ENCODE assay signal across 18 cellular contexts in genomic region chr2:233199870-233200269, GRCh38. TPM values are rescaled to one million over a fixed set of nuclear protein-coding genes. Genes with fewer than 3 reads are reported as not detected.
DNase-seq lines count a peak whose midpoint lies in the region; ATAC-seq, FAIRE-seq and TF ChIP-seq lines count a peak whose summit lies in the region.
"Had no signal": no experiment of that assay in that cellular context is flagged by ENCODE, and none has a peak within 500 bp of the region (broad histone marks: within the 10 kb centered on the region; RNA-seq: fewer than 3 reads in every experiment).

No MANE protein-coding gene starts in this region.

- ATAC-seq in right lobe of liver (peak; percentile 25 to 72 (median 38)), HepG2 (no peak; the same call in 2 of the 3 replicates), HG02759 (IDR thresholded peaks at IDR 0.05; ENCODE audit: unreplicated experiment) (peak; percentile 57), K562 (peak; percentile 33)
- ATAC-seq in naive thymus-derived CD8-positive, alpha-beta T cell: no peak
- ATAC-seq: CD8-positive, alpha-beta T cell; left ventricle myocardium superior had no signal

- peak overlapping the region in 1 of 10 donors; percentile 9 for H3K27ac Mint-ChIP-seq in naive thymus-derived CD8-positive, alpha-beta T cell
- H3K27ac Mint-ChIP-seq: CD8-positive, alpha-beta T cell had no signal

- CTCF ChIA-PET in HepG2 (lab: Yijun Ruan, JAX; ENCODE audit: low intra/inter-chr PET ratio, low total read pairs) (no interaction called here), K562 (lab: Yijun Ruan, JAX; ENCODE audit: low intra/inter-chr PET ratio) (no interaction called here)

- TF ChIP-seq POLR2A in right lobe of liver (IDR thresholded peaks at IDR 0.05) (no peak), HepG2 (IDR thresholded peaks at IDR 0.05; ENCODE audit: insufficient read depth in 1 of 2, low read depth in 2 of 2, low read length in 2 of 2) (no peak), K562 (conservative IDR thresholded peaks at IDR 0.05) (no peak)

- no peak for TF ChIP-seq CTCF in right lobe of liver (IDR thresholded peaks at IDR 0.05)
- TF ChIP-seq CTCF in HepG2 (CRISPR knock-in tag; IDR thresholded peaks at IDR 0.05): no peak
- 0 out of 6 replicates have a peak, but pooled peaks of 1 of the 3 experiments have one; percentile 9 for TF ChIP-seq CTCF in K562 (IDR thresholded peaks at IDR 0.05 in 2 of 3, conservative IDR thresholded peaks at IDR 0.05 in 1 of 3; ENCODE audit: insufficient read depth in 2 of 3, low read depth in 1 of 3, low read length in 3 of 3)

- no peaks in the 10 kb centered on the region for H3K9me1 ChIP-seq in K562 (ENCODE audit: control insufficient read depth, insufficient read depth, low read length)

- no peak for TF ChIP-seq EP300 in HepG2 (IDR thresholded peaks at IDR 0.05; ENCODE audit: low read depth in 2 of 2, low read length in 2 of 2)
- no peak for TF ChIP-seq EP300 in HepG2 (CRISPR knock-in tag; IDR thresholded peaks at IDR 0.05; ENCODE audit: borderline replicate concordance)
- TF ChIP-seq EP300 in K562 (IDR thresholded peaks at IDR 0.05; ENCODE audit: low read length): no peak

- H2AFZ ChIP-seq in HepG2 (ENCODE audit: low read length) (no peak overlapping the region), K562 (ENCODE audit: low read depth, low read length) (peak overlapping the region; percentile 59; the same call in 1 of the 2 replicates)

- 70% methylated on average over 5 of the region's 10 CpGs for whole genome bisulfite sequencing in right lobe of liver (ENCODE audit: insufficient coverage, low coverage, low lambda C conversion rate, missing lambda C conversion rate)
- WGBS in HepG2 (ENCODE audit: low lambda C conversion rate): 97% methylated on average over 10 of the region's 10 CpGs
- 76% methylated on average over 6 of the region's 10 CpGs for WGBS in K562 (ENCODE audit: insufficient coverage, low coverage, missing lambda C conversion rate)

- H3K4me3 ChIP-seq in right lobe of liver (no peak overlapping the region), HepG2 (replicated peaks in 1 of 3; ENCODE audit: insufficient read depth in 1 of 3, low read depth in 2 of 3, low read length in 3 of 3) (no peak overlapping the region), K562 (no peak overlapping the region)
- H3K4me3 ChIP-seq: ovary, sigmoid colon, upper lobe of left lung had no signal

- H3K4me1 ChIP-seq in right lobe of liver: no peaks in the 10 kb centered on the region
- H3K4me1 ChIP-seq in HepG2 (ENCODE audit: insufficient read depth, low read length): no peaks in the 10 kb centered on the region
- H3K4me1 ChIP-seq in K562 (replicated peaks in 1 of 2; ENCODE audit: control insufficient read depth in 2 of 2, insufficient read depth in 2 of 2, low read length in 2 of 2): peaks cover 0 to 4% of the 10 kb centered on the region in 2 experiments; a peak in 2 of 5 replicates
- H3K4me1 ChIP-seq: sigmoid colon, upper lobe of left lung had no signal

- peaks cover 0 to 15% (median 5%) of the 10 kb centered on the region in 4 donors for H3K4me1 Mint-ChIP-seq in naive thymus-derived CD8-positive, alpha-beta T cell

- H3K9ac ChIP-seq in HepG2 (ENCODE audit: insufficient read depth, low read depth, low read length) (no peak overlapping the region), K562 (ENCODE audit: insufficient read depth in 1 of 2, low read depth in 2 of 2, low read length in 2 of 2) (no peak overlapping the region)

- H3K36me3 ChIP-seq in right lobe of liver (no peaks in the 10 kb centered on the region), HepG2 (replicated peaks in 1 of 2; ENCODE audit: control insufficient read depth in 1 of 2, insufficient read depth in 2 of 2, low read length in 2 of 2) (peaks cover 9 to 40% of the 10 kb centered on the region in 2 experiments), K562 (ENCODE audit: control insufficient read depth, insufficient read depth, low read length) (no peaks in the 10 kb centered on the region)
- H3K36me3 ChIP-seq: ovary, sigmoid colon had no signal

- in situ Hi-C loops in HepG2 (cut with HindIII; ENCODE audit: extremely low pct_ligation_motif_present, low pct_unique_long_range_greater_than_20kb) (no loop called here), K562 (cut with MboI) (no loop called here)

- peaks cover 0 to 10% (median 4%) of the 10 kb centered on the region in 9 donors for H3K9me3 Mint-ChIP-seq in naive thymus-derived CD8-positive, alpha-beta T cell
- H3K9me3 Mint-ChIP-seq: CD8-positive, alpha-beta T cell had no signal

- peaks cover 14 to 95% (median 75%) of the 10 kb centered on the region in 3 donors for H3K36me3 Mint-ChIP-seq in naive thymus-derived CD8-positive, alpha-beta T cell

- FAIRE-seq in HepG2 (lab: Jason Lieb, UNC): no peak
- FAIRE-seq in K562 (lab: Jason Lieb, UNC): no peak

- no peaks in the 10 kb centered on the region for H3K27me3 Mint-ChIP-seq in naive thymus-derived CD8-positive, alpha-beta T cell

- H3K4me2 ChIP-seq in HepG2 (ENCODE audit: low read depth, low read length): no peak overlapping the region
- no peak overlapping the region for H3K4me2 ChIP-seq in K562 (ENCODE audit: insufficient read depth, low read length)

- H3K27ac ChIP-seq in right lobe of liver (no peak overlapping the region), HepG2 (ENCODE audit: extremely low read length, insufficient read depth, low read length) (no peak overlapping the region), K562 (ENCODE audit: extremely low read depth, low read depth, low read length) (no peak overlapping the region)
- H3K27ac ChIP-seq: ovary, sigmoid colon, upper lobe of left lung, VCaP had no signal

- H3K79me2 ChIP-seq in HepG2 (ENCODE audit: insufficient read depth, low read length) (no peaks in the 10 kb centered on the region), K562 (ENCODE audit: control insufficient read depth, insufficient read depth, low read length) (no peaks in the 10 kb centered on the region)

- POLR2A ChIA-PET in HepG2 (lab: Yijun Ruan, JAX) (no interaction called here), K562 (lab: Yijun Ruan, JAX) (no interaction called here)
- POLR2A ChIA-PET in naive thymus-derived CD8-positive, alpha-beta T cell (lab: Charles Lee): no interaction called here

- no peaks in the 10 kb centered on the region for H3K9me3 ChIP-seq in right lobe of liver
- H3K9me3 ChIP-seq in HepG2 (ENCODE audit: low read length): no peaks in the 10 kb centered on the region
- H3K9me3 ChIP-seq in K562 (replicated peaks; ENCODE audit: control insufficient read depth, insufficient read depth, low read depth, low read length): no peaks in the 10 kb centered on the region; the same call in 1 of the 2 replicates

- BruUV-seq in HepG2 (replicated peaks; lab: Mats Ljungman, UMichigan) (no TSS peak), K562 (replicated peaks; lab: Mats Ljungman, UMichigan) (no TSS peak)

- no peak for TF ChIP-seq RAD21 in HepG2 (CRISPR knock-in tag; IDR thresholded peaks at IDR 0.05)
- TF ChIP-seq RAD21 in K562 (CRISPR knock-in tag; conservative IDR thresholded peaks at IDR 0.05 in 1 of 2, IDR thresholded peaks at IDR 0.05 in 1 of 2): no peak

- no peak for DNase-seq in right lobe of liver
- DNase-seq in HepG2 (ENCODE audit: low spot score): no peak
- no peak for DNase-seq in K562 (ENCODE audit: extremely low read depth in 1 of 4, low spot score in 3 of 4)
- DNase-seq in stimulated activated CD4-positive, alpha-beta T cell treated with anti-CD3 and anti-CD28 coated beads, Interleukin-4, amount 100 ng/mL, for 4 hours: no peak
- DNase-seq in RPMI8226: no peak
- DNase-seq in Ammon's horn (ENCODE audit: low spot score): no peak
- no peak for DNase-seq in naive thymus-derived CD8-positive, alpha-beta T cell
- DNase-seq: CD8-positive, alpha-beta T cell; erythroblast; left ventricle myocardium superior; NCI-H1048; NCI-H2029 treated with DMSO at 0.1 percent for 48 hours; NCI-H446 treated with DMSO at 0.1 percent for 48 hours; ovary; sigmoid colon; upper lobe of left lung had no signal

- no peak overlapping the region for H3K4me3 Mint-ChIP-seq in naive thymus-derived CD8-positive, alpha-beta T cell
- H3K4me3 Mint-ChIP-seq: CD8-positive, alpha-beta T cell had no signal

- H3K27me3 ChIP-seq in right lobe of liver (no peaks in the 10 kb centered on the region), HepG2 (ENCODE audit: control insufficient read depth in 1 of 2, insufficient read depth in 2 of 2, low read length in 2 of 2) (no peaks in the 10 kb centered on the region), K562 (ENCODE audit: control insufficient read depth in 2 of 2, insufficient read depth in 2 of 2, low read length in 2 of 2) (no peaks in the 10 kb centered on the region)
- H3K27me3 ChIP-seq: ovary, sigmoid colon, upper lobe of left lung had no signal

- H4K20me1 ChIP-seq in HepG2 (ENCODE audit: insufficient read depth, low read length) (no peaks in the 10 kb centered on the region), K562 (replicated peaks; ENCODE audit: control insufficient read depth, insufficient read depth, low read length) (no peaks in the 10 kb centered on the region)

- intact Hi-C loops in right lobe of liver (cut with DNase I) (no loop called here), HepG2 (cut with micrococcal nuclease; ENCODE audit: unreplicated experiment) (no loop called here), K562 (cut with micrococcal nuclease) (no loop called here)

RNA-seq across cellular contexts. Expression of gene ATG16L1, which starts 51.6 kb away (rescaled TPM):
- total RNA-seq in right lobe of liver: 10 to 100 TPM; 14.7 to 20.2 (median 17.9) TPM
- 51.7 and 61.2 TPM in 2 replicates for total RNA-seq in HepG2 (2016; rRNA removed; fragmentation: Illumina TruSeq; extraction: Trizol)
- 8.5 and 9.2 TPM in 2 replicates for total RNA-seq in HepG2 (2016; cell fraction: cytosol; rRNA removed; fragmentation: Illumina TruSeq; extraction: Trizol; ENCODE audit: low read depth)
- 51.7 and 55.0 TPM in 2 replicates for total RNA-seq in HepG2 (2016; cell fraction: insoluble cytoplasmic fraction; rRNA removed; fragmentation: Illumina TruSeq; extraction: Trizol)
- total RNA-seq in HepG2 (2016; cell fraction: membrane; rRNA removed; fragmentation: Illumina TruSeq; extraction: Trizol): 17.6 and 18.8 TPM in 2 replicates
- 66.8 and 76.3 TPM in 2 replicates for total RNA-seq in HepG2 (2016; cell fraction: nucleus; rRNA removed; fragmentation: Illumina TruSeq; extraction: Trizol)
- polyA plus RNA-seq in HepG2 (2011; rRNA removed): 26.0 and 32.4 TPM in 2 replicates
- polyA plus RNA-seq in HepG2 (2011; cell fraction: cytosol; rRNA removed): 18.2 and 21.7 TPM in 2 replicates
- polyA plus RNA-seq in HepG2 (2011; cell fraction: nucleus; rRNA removed): 77.7 and 79.9 TPM in 2 replicates
- polyA plus RNA-seq in HepG2 (2012): 18.0 and 21.3 TPM in 2 replicates
- 2.4 TPM in 2 replicates for polyA plus RNA-seq in HepG2 (2016; cell fraction: cytosol; fragmentation: Illumina TruSeq; extraction: Trizol; ENCODE audit: low read depth)
- polyA plus RNA-seq in HepG2 (2016; cell fraction: insoluble cytoplasmic fraction; fragmentation: Illumina TruSeq; extraction: Trizol; ENCODE audit: low read depth): 28.5 and 28.9 TPM in 2 replicates
- 6.8 and 6.9 TPM in 2 replicates for polyA plus RNA-seq in HepG2 (2016; cell fraction: membrane; fragmentation: Illumina TruSeq; extraction: Trizol; ENCODE audit: low read depth)
- 55.6 and 67.9 TPM in 2 replicates for polyA plus RNA-seq in HepG2 (2016; cell fraction: nucleus; fragmentation: Illumina TruSeq; extraction: Trizol; ENCODE audit: insufficient read depth, low read depth)
- 21.6 and 31.5 TPM in 2 replicates for polyA minus RNA-seq in HepG2 (2011; rRNA and poly(A)+ RNA removed; ENCODE audit: low replicate concordance)
- polyA minus RNA-seq in HepG2 (2011; cell fraction: cytosol; rRNA and poly(A)+ RNA removed): 13.2 and 14.0 TPM in 2 replicates
- polyA minus RNA-seq in HepG2 (2011; cell fraction: nucleus; rRNA and poly(A)+ RNA removed): 74.3 and 85.7 TPM in 2 replicates
- 70.8 and 90.9 TPM in 2 replicates for total RNA-seq in K562 (2011; cell fraction: chromatin; rRNA removed; ENCODE audit: low replicate concordance)
- 37.9 and 38.0 TPM in 2 replicates for total RNA-seq in K562 (2011; cell fraction: nucleolus; rRNA removed)
- total RNA-seq in K562 (2011; cell fraction: nucleoplasm; rRNA removed): 41.7 and 49.2 TPM in 2 replicates
- total RNA-seq in K562 (2014; rRNA removed): 21.2 and 26.9 TPM in 2 replicates
- 15.3 and 16.4 TPM in 2 replicates for total RNA-seq in K562 (2014; rRNA removed; fragmentation: Illumina TruSeq; extraction: Trizol)
- 17.2 and 18.8 TPM in 2 replicates for total RNA-seq in K562 (2015; rRNA removed; fragmentation: Illumina TruSeq; extraction: Trizol)
- 18.8 and 21.1 TPM in 2 replicates for total RNA-seq in K562 (2021)
- 20.7 and 21.2 TPM in 2 replicates for polyA plus RNA-seq in K562 (2011; rRNA removed)
- 11.5 and 12.7 TPM in 2 replicates for polyA plus RNA-seq in K562 (2011; cell fraction: cytosol; rRNA removed)
- 72.0 and 76.5 TPM in 2 replicates for polyA plus RNA-seq in K562 (2011; cell fraction: nucleus; rRNA removed)
- 8.2 and 8.9 TPM in 2 replicates for polyA plus RNA-seq in K562 (2012)
- polyA plus RNA-seq in K562 (2014; fragmentation: Illumina TruSeq; extraction: Trizol): 11.6 and 13.0 TPM in 2 replicates
- polyA plus RNA-seq in K562 (2014; fragmentation: Nextera tagmentation; extraction: Ambion mirVana): 1 to 10 TPM; 6.4 to 7.0 TPM
- polyA plus RNA-seq in K562 (2014; rRNA removed): 17.2 and 21.3 TPM in 2 replicates
- 34.9 and 41.6 TPM in 2 replicates for polyA minus RNA-seq in K562 (2011; rRNA and poly(A)+ RNA removed)
- 8.5 and 8.8 TPM in 2 replicates for polyA minus RNA-seq in K562 (2011; cell fraction: cytosol; rRNA and poly(A)+ RNA removed)
- polyA minus RNA-seq in K562 (2011; cell fraction: nucleus; rRNA and poly(A)+ RNA removed): 37.4 and 52.9 TPM in 2 replicates
- 10 to 100 TPM; 76.4 to 78.5 TPM for total RNA-seq in naive thymus-derived CD8-positive, alpha-beta T cell
- polyA plus RNA-seq in naive thymus-derived CD8-positive, alpha-beta T cell: 10 to 100 TPM; 12.4 to 19.3 (median 15.7) TPM

Comparison
In these comparisons a context has a peak if more than half of its experiments do, and no peak if none do; other contexts are left out.
1. ATAC-seq: peak in right lobe of liver (4 of 4), HG02759 (single experiment) and K562 (single experiment); none in HepG2 (single experiment) and naive thymus-derived CD8-positive, alpha-beta T cell (0 of 2).